10 cellular contexts compared by ENCODE assay signal in the genomic region with DNA sequence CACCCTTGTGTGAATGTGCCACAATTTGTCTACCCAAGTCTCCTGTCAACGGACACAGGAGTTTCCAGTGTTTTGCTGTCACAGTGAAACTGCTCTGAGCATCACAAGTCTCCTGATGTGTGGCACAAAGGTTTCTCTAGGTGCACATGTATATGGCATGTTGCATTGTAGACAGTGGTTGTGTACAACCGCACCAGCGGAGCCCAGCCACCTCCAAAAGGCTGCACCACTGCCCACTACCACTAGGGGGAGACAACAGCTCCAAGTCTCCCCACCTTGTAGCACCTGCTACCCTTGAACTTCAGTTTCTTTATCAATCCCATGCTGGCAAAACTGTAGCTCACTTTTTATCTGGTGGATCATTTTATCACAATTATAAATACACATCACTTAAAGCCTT.
A peak's percentile ranks its signal among the peaks of the same experiment; 100 is the strongest.
DNase-seq lines count a peak whose midpoint lies in the region; ATAC-seq and TF ChIP-seq lines count a peak whose summit lies in the region.
"Had no signal": no experiment of that assay in that cellular context is flagged by ENCODE, and none has a peak within 500 bp of the region (broad histone marks: within the 10 kb centered on the region; RNA-seq: fewer than 3 reads in every experiment).

No MANE protein-coding gene starts in this region.

- H3K4me3 ChIP-seq in LNCaP clone FGC (ENCODE audit: low read depth, low read length) = no peak overlapping the region
- H3K4me3 ChIP-seq in lower lobe of right lung = no peak overlapping the region
- H3K4me3 ChIP-seq: body of pancreas had no signal

- peaks cover 6% of the 10 kb centered on the region for H3K36me3 Mint-ChIP-seq in activated naive CD8-positive, alpha-beta T cell treated with anti-CD3 and anti-CD28 coated beads, Interleukin-2, amount 50 U/mL, for 24 hours (ENCODE audit: low read depth)
- no peaks in the 10 kb centered on the region for H3K36me3 Mint-ChIP-seq in activated naive CD8-positive, alpha-beta T cell treated with anti-CD3 and anti-CD28 coated beads for 36 hours
- H3K36me3 Mint-ChIP-seq in chondrocyte (ENCODE audit: low read depth) = peaks cover 3% of the 10 kb centered on the region

- no peak overlapping the region for H3K4me3 Mint-ChIP-seq in activated naive CD8-positive, alpha-beta T cell treated with anti-CD3 and anti-CD28 coated beads, Interleukin-2, amount 50 U/mL, for 24 hours
- H3K4me3 Mint-ChIP-seq in activated naive CD8-positive, alpha-beta T cell treated with anti-CD3 and anti-CD28 coated beads for 36 hours = no peak overlapping the region
- H3K4me3 Mint-ChIP-seq in chondrocyte (ENCODE audit: unreplicated experiment) = no peak overlapping the region

- DNase-seq in activated naive CD8-positive, alpha-beta T cell treated with anti-CD3 and anti-CD28 coated beads, Interleukin-2, amount 50 U/mL, for 24 hours = peak; percentile 34
- no peak for DNase-seq in activated naive CD8-positive, alpha-beta T cell treated with anti-CD3 and anti-CD28 coated beads for 36 hours
- DNase-seq in LNCaP clone FGC (ENCODE audit: low read depth) (no peak), chondrocyte (ENCODE audit: low spot score) (peak; percentile 38), posterior vena cava (ENCODE audit: low spot score) (no peak), lower lobe of right lung (no peak), SK-N-DZ (ENCODE audit: low spot score) (no peak)
- peak; percentile 7 to 21 for DNase-seq in stimulated activated CD4-positive, alpha-beta T cell treated with anti-CD3 and anti-CD28 coated beads, Interleukin-2, amount 100 ng/mL, for 48 hours
- DNase-seq: NCI-H1930 had no signal

- H3K4me1 ChIP-seq in lower lobe of right lung = no peaks in the 10 kb centered on the region
- H3K4me1 ChIP-seq: body of pancreas had no signal

- no peaks in the 10 kb centered on the region for H3K27me3 ChIP-seq in lower lobe of right lung (ENCODE audit: low read depth)
- H3K27me3 ChIP-seq: body of pancreas had no signal

- intact Hi-C loops in posterior vena cava (cut with DNase I) = no loop called here
- intact Hi-C loops in lower lobe of right lung (cut with DNase I) = no loop called here

- no peak overlapping the region for H3K27ac Mint-ChIP-seq in activated naive CD8-positive, alpha-beta T cell treated with anti-CD3 and anti-CD28 coated beads, Interleukin-2, amount 50 U/mL, for 24 hours
- no peak overlapping the region for H3K27ac Mint-ChIP-seq in activated naive CD8-positive, alpha-beta T cell treated with anti-CD3 and anti-CD28 coated beads for 36 hours
- no peak overlapping the region for H3K27ac Mint-ChIP-seq in chondrocyte (ENCODE audit: unreplicated experiment)

- H3K9me3 ChIP-seq in lower lobe of right lung = peaks cover 17% of the 10 kb centered on the region

- H3K9me3 Mint-ChIP-seq in activated naive CD8-positive, alpha-beta T cell treated with anti-CD3 and anti-CD28 coated beads, Interleukin-2, amount 50 U/mL, for 24 hours = no peaks in the 10 kb centered on the region
- H3K9me3 Mint-ChIP-seq in activated naive CD8-positive, alpha-beta T cell treated with anti-CD3 and anti-CD28 coated beads for 36 hours = peaks cover 8% of the 10 kb centered on the region
- no peaks in the 10 kb centered on the region for H3K9me3 Mint-ChIP-seq in chondrocyte (ENCODE audit: low read depth)

- H3K27me3 Mint-ChIP-seq in activated naive CD8-positive, alpha-beta T cell treated with anti-CD3 and anti-CD28 coated beads, Interleukin-2, amount 50 U/mL, for 24 hours = peaks cover 7% of the 10 kb centered on the region
- H3K27me3 Mint-ChIP-seq in activated naive CD8-positive, alpha-beta T cell treated with anti-CD3 and anti-CD28 coated beads for 36 hours = peaks cover 3% of the 10 kb centered on the region
- no peaks in the 10 kb centered on the region for H3K27me3 Mint-ChIP-seq in chondrocyte (ENCODE audit: low read depth)

- no peaks in the 10 kb centered on the region for H3K4me1 Mint-ChIP-seq in activated naive CD8-positive, alpha-beta T cell treated with anti-CD3 and anti-CD28 coated beads, Interleukin-2, amount 50 U/mL, for 24 hours
- no peaks in the 10 kb centered on the region for H3K4me1 Mint-ChIP-seq in activated naive CD8-positive, alpha-beta T cell treated with anti-CD3 and anti-CD28 coated beads for 36 hours
- no peaks in the 10 kb centered on the region for H3K4me1 Mint-ChIP-seq in chondrocyte (ENCODE audit: low read depth)

- ATAC-seq in activated naive CD8-positive, alpha-beta T cell treated with anti-CD3 and anti-CD28 coated beads, Interleukin-2, amount 50 U/mL, for 24 hours = no peak
- ATAC-seq in lower lobe of right lung = no peak
- ATAC-seq: body of pancreas had no signal

- TF ChIP-seq CTCF in LNCaP clone FGC (IDR thresholded peaks at IDR 0.05; ENCODE audit: control insufficient read depth, extremely low read depth, insufficient read depth) = peak; percentile 43
- peak; percentile 73 for TF ChIP-seq CTCF in chondrocyte (IDR thresholded peaks at IDR 0.05)
- TF ChIP-seq CTCF in lower lobe of right lung (IDR thresholded peaks at IDR 0.05) = no peak

- H3K27ac ChIP-seq in lower lobe of right lung = no peak overlapping the region
- H3K27ac ChIP-seq: body of pancreas had no signal

- H3K36me3 ChIP-seq in lower lobe of right lung = no peaks in the 10 kb centered on the region

Comparison
In these comparisons a context has a peak if more than half of its experiments do, and no peak if none do; other contexts are left out.
1. DNase-seq: peak in activated naive CD8-positive, alpha-beta T cell treated with anti-CD3 and anti-CD28 coated beads, Interleukin-2, amount 50 U/mL, for 24 hours (single experiment), chondrocyte (single experiment) and stimulated activated CD4-positive, alpha-beta T cell treated with anti-CD3 and anti-CD28 coated beads, Interleukin-2, amount 100 ng/mL, for 48 hours (2 of 2); none in activated naive CD8-positive, alpha-beta T cell treated with anti-CD3 and anti-CD28 coated beads for 36 hours (single experiment), LNCaP clone FGC (single experiment), posterior vena cava (single experiment), lower lobe of right lung (single experiment) and SK-N-DZ (single experiment).